ENCODE assay signal across 21 cellular contexts in the genomic region with DNA sequence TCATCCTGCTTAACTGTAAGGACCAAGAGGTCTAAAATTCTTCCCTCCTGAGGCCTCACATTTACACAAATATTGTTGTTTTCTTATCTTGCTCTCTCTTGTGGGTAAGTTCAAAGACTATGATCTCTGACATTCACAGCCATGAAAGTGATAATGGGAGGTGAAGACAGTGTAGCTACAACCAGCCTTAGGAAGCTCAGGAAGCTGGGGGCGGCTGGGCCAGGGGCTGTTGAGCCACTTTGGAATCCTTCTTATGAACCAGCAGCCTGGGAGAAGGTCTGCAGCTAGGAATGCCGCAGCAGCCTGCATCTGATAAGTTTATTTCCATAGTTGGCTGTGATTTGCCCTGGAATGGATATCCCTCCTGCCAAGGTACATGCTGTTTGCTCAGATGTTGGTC.
"Had no signal": no experiment of that assay in that cellular context is flagged by ENCODE, and none has a peak within 500 bp of the region (broad histone marks: within the 10 kb centered on the region; RNA-seq: fewer than 3 reads in every experiment).

No MANE protein-coding gene starts in this region.

- H3K79me2 ChIP-seq: hepatocyte had no signal

- H3K4me3 Mint-ChIP-seq: activated CD8-positive, alpha-beta T cell treated with anti-CD3 and anti-CD28 coated beads, Interleukin-2, amount 10 ng/mL, durations not matched to agents 7 days and 5 days; activated T-helper 1 cell treated with anti-CD3 and anti-CD28 coated beads, Interleukin-12 subunit alpha, Interleukin-12 subunit beta, Interleukin-2, Interleukin-4 antibody, amounts not matched to agents 30 ng/mL and 10 ng/mL and 1 ng/mL, durations not matched to agents 14 hours and 24 hours and 36 hours; immature natural killer cell; natural killer cell treated with Interleukin-12 subunit alpha and Interleukin-12 subunit beta and Interleukin-15 and Interleukin-18, amount 100 ng/mL, for 72 hours had no signal

- H3K4me1 ChIP-seq: psoas muscle, right atrium auricular region, upper lobe of left lung had no signal

- H3K27ac Mint-ChIP-seq: activated CD8-positive, alpha-beta T cell treated with anti-CD3 and anti-CD28 coated beads, Interleukin-2, amount 10 ng/mL, durations not matched to agents 7 days and 5 days; activated T-helper 1 cell treated with anti-CD3 and anti-CD28 coated beads, Interleukin-12 subunit alpha, Interleukin-12 subunit beta, Interleukin-2, Interleukin-4 antibody, amounts not matched to agents 30 ng/mL and 10 ng/mL and 1 ng/mL, durations not matched to agents 14 hours and 24 hours and 36 hours; immature natural killer cell; natural killer cell treated with Interleukin-12 subunit alpha and Interleukin-12 subunit beta and Interleukin-15 and Interleukin-18, amount 100 ng/mL, for 72 hours had no signal

- H2AFZ ChIP-seq: hepatocyte had no signal

- H3K4me3 ChIP-seq: ascending aorta, hepatocyte, pancreas, psoas muscle, right atrium auricular region, thoracic aorta, upper lobe of left lung had no signal

- H3K27me3 ChIP-seq: ascending aorta, brain microvascular endothelial cell, hepatocyte, neutrophil, pancreas, right atrium auricular region, upper lobe of left lung had no signal

- H3K4me2 ChIP-seq: hepatocyte had no signal

- H3K36me3 Mint-ChIP-seq: activated naive CD4-positive, alpha-beta T cell treated with anti-CD3 and anti-CD28 coated beads, Interleukin-2, amount 50 U/mL, for 72 hours; immature natural killer cell; natural killer cell treated with Interleukin-12 subunit alpha and Interleukin-12 subunit beta and Interleukin-15 and Interleukin-18, amount 100 ng/mL, for 72 hours had no signal

- DNase-seq: activated CD4-positive, alpha-beta T cell treated with anti-CD3 and anti-CD28 coated beads, Interleukin-2, amount 50 U/mL, for 1 hour; activated CD4-positive, CD25-positive, alpha-beta regulatory T cell treated with anti-CD3 and anti-CD28 coated beads, Interleukin-2, amount 50 U/mL, for 72 hours; activated CD8-positive, alpha-beta T cell treated with anti-CD3 and anti-CD28 coated beads, Interleukin-2, amount 10 ng/mL, durations not matched to agents 7 days and 5 days; brain microvascular endothelial cell; dermis blood vessel endothelial cell; effector CD8-positive, alpha-beta T cell; immature natural killer cell; left ventricle myocardium superior; stimulated activated CD4-positive, alpha-beta T cell treated with anti-CD3 and anti-CD28 coated beads, Interleukin-4, amount 100 ng/mL, for 24 hours; stimulated activated naive CD4-positive, alpha-beta T cell treated with Interleukin-2 at 50 U/mL for 16 hours; upper lobe of left lung had no signal

- H3K9me3 ChIP-seq: ascending aorta, neutrophil, pancreas, psoas muscle, right atrium auricular region, thoracic aorta, upper lobe of left lung had no signal

- H3K4me1 Mint-ChIP-seq: immature natural killer cell had no signal

- H3K36me3 ChIP-seq: ascending aorta, brain microvascular endothelial cell, neutrophil, pancreas, right atrium auricular region, thoracic aorta, upper lobe of left lung had no signal

- H3K9me3 Mint-ChIP-seq: activated naive CD4-positive, alpha-beta T cell treated with anti-CD3 and anti-CD28 coated beads, Interleukin-2, amount 50 U/mL, for 72 hours had no signal

- H3K27ac ChIP-seq: ascending aorta, brain microvascular endothelial cell, hepatocyte, neutrophil, pancreas, psoas muscle, right atrium auricular region, thoracic aorta, upper lobe of left lung had no signal

- ATAC-seq: activated CD8-positive, alpha-beta T cell treated with anti-CD3 and anti-CD28 coated beads, Interleukin-2, amount 10 ng/mL, durations not matched to agents 7 days and 5 days; activated naive CD4-positive, alpha-beta T cell treated with anti-CD3 and anti-CD28 coated beads, Interleukin-2, amount 50 U/mL, for 72 hours; natural killer cell treated with Interleukin-12 subunit alpha and Interleukin-12 subunit beta and Interleukin-15 and Interleukin-18, amount 100 ng/mL, for 72 hours; psoas muscle had no signal
